ENCODE assay signal across 16 cellular contexts in genomic region chr4:108148316-108148715, GRCh38. TPM values are rescaled to one million over a fixed set of nuclear protein-coding genes. Genes with fewer than 3 reads are reported as not detected.
A peak's percentile ranks its signal among the peaks of the same experiment; 100 is the strongest.
DNase-seq lines count a peak whose midpoint lies in the region; ATAC-seq and TF ChIP-seq lines count a peak whose summit lies in the region.
"Had no signal": no experiment of that assay in that cellular context is flagged by ENCODE, and none has a peak within 500 bp of the region (broad histone marks: within the 10 kb centered on the region; RNA-seq: fewer than 3 reads in every experiment).

No MANE protein-coding gene starts in this region.

- TF ChIP-seq CTCF in heart right ventricle (IDR thresholded peaks at IDR 0.05) (no peak), HEK293 (tag by site-specific recombination; IDR thresholded peaks at IDR 0.05) (no peak)

- DNase-seq in left ventricle myocardium superior: no peak
- no peak for DNase-seq in heart right ventricle
- DNase-seq in stimulated activated naive CD8-positive, alpha-beta T cell treated with anti-CD3 and anti-CD28 coated beads, Interleukin-15, Interleukin-2, amounts not matched to agents 100 U/mL and 50 U/mL, for 24 hours: no peak
- DNase-seq in NCI-H2171 treated with DMSO at 0.1 percent for 48 hours (lab: John Stamatoyannopoulos, UW): no peak
- DNase-seq in stimulated activated naive B cell treated with anti-CD40 and anti-IgM and Interleukin-4, amounts not matched to agents 10 μg/mL and 1 μg/mL and 100 μg/mL, for 72 hours: no peak
- no peak for DNase-seq in COR-L47 (lab: John Stamatoyannopoulos, UW)
- DNase-seq: left ventricle myocardium inferior, naive B cell, NCI-H2029, psoas muscle had no signal

- no peaks in the 10 kb centered on the region for H3K36me3 ChIP-seq in heart right ventricle
- peaks cover 0 to 4% of the 10 kb centered on the region in 2 experiments; a peak in 1 of 3 replicates for H3K36me3 ChIP-seq in HEK293 (ENCODE audit: control insufficient read depth in 2 of 2, insufficient read depth in 1 of 2, low read length in 2 of 2)
- H3K36me3 ChIP-seq: left ventricle myocardium inferior had no signal

- no peaks in the 10 kb centered on the region for H3K9me3 ChIP-seq in heart right ventricle
- H3K9me3 ChIP-seq in HEK293 (ENCODE audit: control insufficient read depth, insufficient read depth, low read depth, low read length): no peaks in the 10 kb centered on the region
- H3K9me3 ChIP-seq: left ventricle myocardium inferior, psoas muscle, SJSA1 had no signal

- no peaks in the 10 kb centered on the region for H3K27me3 Mint-ChIP-seq in activated T-helper 17 cell treated with anti-CD3 and anti-CD28 coated beads, Interleukin-2, amount 50 U/mL, for 72 hours
- peaks cover 0 to 4% of the 10 kb centered on the region in 2 donors for H3K27me3 Mint-ChIP-seq in stimulated activated naive B cell treated with anti-CD40 and anti-IgM and Interleukin-4, amounts not matched to agents 10 μg/mL and 1 μg/mL and 100 μg/mL, for 72 hours

- POLR2A ChIA-PET in HEK293 (lab: Yijun Ruan, JAX): no interaction called here

- intact Hi-C loops in left ventricle myocardium superior (cut with micrococcal nuclease): no loop called here
- intact Hi-C loops in heart right ventricle (cut with DNase I): no loop called here

- CTCF ChIA-PET in HEK293 (lab: Yijun Ruan, JAX): interaction anchor here (1.1 kb wide), 1 partner anchor 130 kb away, joined by 4 read pairs; no protein-coding TSS in a partner anchor

- H3K27ac Mint-ChIP-seq in activated T-helper 17 cell treated with anti-CD3 and anti-CD28 coated beads, Interleukin-2, amount 50 U/mL, for 72 hours: peak overlapping the region; percentile 21
- H3K27ac Mint-ChIP-seq in stimulated activated naive B cell treated with anti-CD40 and anti-IgM and Interleukin-4, amounts not matched to agents 10 μg/mL and 1 μg/mL and 100 μg/mL, for 72 hours: no peak overlapping the region
- H3K27ac Mint-ChIP-seq: B cell, type B pancreatic cell had no signal

- peaks cover 0 to 5% (median 0%) of the 10 kb centered on the region in 9 donors for H3K4me1 ChIP-seq in heart right ventricle
- peaks cover 12% of the 10 kb centered on the region for H3K4me1 ChIP-seq in HEK293 (ENCODE audit: control insufficient read depth, insufficient read depth, low read length)
- H3K4me1 ChIP-seq: left ventricle myocardium inferior, psoas muscle had no signal

- ATAC-seq in left ventricle myocardium superior (peak; percentile 28), heart right ventricle (no peak)
- peak; percentile 77 for ATAC-seq in activated T-helper 17 cell treated with anti-CD3 and anti-CD28 coated beads, Interleukin-2, amount 50 U/mL, for 72 hours (replicated peaks)
- peak; percentile 75 for ATAC-seq in stimulated activated naive CD8-positive, alpha-beta T cell treated with anti-CD3 and anti-CD28 coated beads, Interleukin-15, Interleukin-2, amounts not matched to agents 100 U/mL and 50 U/mL, for 24 hours
- no peak for ATAC-seq in stimulated activated naive B cell treated with anti-CD40 and anti-IgM and Interleukin-4, amounts not matched to agents 10 μg/mL and 1 μg/mL and 100 μg/mL, for 72 hours (replicated peaks)
- ATAC-seq: psoas muscle had no signal

- H3K4me3 ChIP-seq in heart right ventricle: no peak overlapping the region
- no peak overlapping the region for H3K4me3 ChIP-seq in HEK293 (ENCODE audit: low read depth, low read length)
- H3K4me3 ChIP-seq: left ventricle myocardium inferior, psoas muscle, SJSA1 had no signal

- H3K4me3 Mint-ChIP-seq in activated T-helper 17 cell treated with anti-CD3 and anti-CD28 coated beads, Interleukin-2, amount 50 U/mL, for 72 hours: peak overlapping the region; percentile 76
- H3K4me3 Mint-ChIP-seq in stimulated activated naive B cell treated with anti-CD40 and anti-IgM and Interleukin-4, amounts not matched to agents 10 μg/mL and 1 μg/mL and 100 μg/mL, for 72 hours: no peak overlapping the region
- H3K4me3 Mint-ChIP-seq: B cell, naive B cell, type B pancreatic cell had no signal

- H3K27ac ChIP-seq in heart right ventricle (no peak overlapping the region), HEK293 (ENCODE audit: extremely low read depth, low read depth, low read length) (no peak overlapping the region)
- H3K27ac ChIP-seq: left ventricle myocardium inferior, psoas muscle, SJSA1 had no signal

- H3K36me3 Mint-ChIP-seq in activated T-helper 17 cell treated with anti-CD3 and anti-CD28 coated beads, Interleukin-2, amount 50 U/mL, for 72 hours (ENCODE audit: low read depth): peaks cover 81% of the 10 kb centered on the region
- peaks cover 3 to 6% of the 10 kb centered on the region in 2 donors for H3K36me3 Mint-ChIP-seq in stimulated activated naive B cell treated with anti-CD40 and anti-IgM and Interleukin-4, amounts not matched to agents 10 μg/mL and 1 μg/mL and 100 μg/mL, for 72 hours
- H3K36me3 Mint-ChIP-seq: naive B cell had no signal

- no peaks in the 10 kb centered on the region for H3K9me3 Mint-ChIP-seq in activated T-helper 17 cell treated with anti-CD3 and anti-CD28 coated beads, Interleukin-2, amount 50 U/mL, for 72 hours
- H3K9me3 Mint-ChIP-seq in stimulated activated naive B cell treated with anti-CD40 and anti-IgM and Interleukin-4, amounts not matched to agents 10 μg/mL and 1 μg/mL and 100 μg/mL, for 72 hours: no peaks in the 10 kb centered on the region
- H3K9me3 Mint-ChIP-seq: naive B cell had no signal

- H3K4me1 Mint-ChIP-seq in activated T-helper 17 cell treated with anti-CD3 and anti-CD28 coated beads, Interleukin-2, amount 50 U/mL, for 72 hours: peaks cover 52% of the 10 kb centered on the region
- H3K4me1 Mint-ChIP-seq in stimulated activated naive B cell treated with anti-CD40 and anti-IgM and Interleukin-4, amounts not matched to agents 10 μg/mL and 1 μg/mL and 100 μg/mL, for 72 hours: peaks cover 2 to 4% of the 10 kb centered on the region in 2 donors
- H3K4me1 Mint-ChIP-seq: B cell, naive B cell had no signal

- H3K27me3 ChIP-seq in heart right ventricle: peaks cover 0 to 8% (median 3%) of the 10 kb centered on the region in 7 donors
- H3K27me3 ChIP-seq: SJSA1 had no signal

- 79 to 86% methylated on average over 1 of the region's 1 CpG for WGBS in heart right ventricle, 2 donors

TF ChIP-seq in HEK293, 187 proteins besides CTCF, POLR2A, EP300 and RAD21 (continues in another document):
- TF ChIP-seq ZNF785 (tag by site-specific recombination; IDR thresholded peaks at IDR 0.05): no peak
- 0 out of 2 replicates have a peak, but pooled peaks have one; percentile 17 for TF ChIP-seq ZNF366 (tag by site-specific recombination; conservative IDR thresholded peaks at IDR 0.05)
- peak; percentile 88 for TF ChIP-seq SCRT2 (tag by site-specific recombination; IDR thresholded peaks at IDR 0.05)
- TF ChIP-seq ZBTB8A (tag by site-specific recombination; IDR thresholded peaks at IDR 0.05): no peak
- TF ChIP-seq ZNF292 (tag by site-specific recombination; IDR thresholded peaks at IDR 0.05; ENCODE audit: borderline replicate concordance, low read depth): no peak
- TF ChIP-seq PATZ1 (tag by site-specific recombination; IDR thresholded peaks at IDR 0.05): no peak
- no peak for TF ChIP-seq ZNF449 (tag by site-specific recombination; IDR thresholded peaks at IDR 0.05)
- TF ChIP-seq HOXD13 (CRISPR knock-in tag; IDR thresholded peaks at IDR 0.05; ENCODE audit: borderline replicate concordance): no peak
- TF ChIP-seq ELK4 (IDR thresholded peaks at IDR 0.05; ENCODE audit: borderline replicate concordance, low read depth, low read length): no peak
- no peak for TF ChIP-seq ZNF138 (tag by site-specific recombination; IDR thresholded peaks at IDR 0.05; ENCODE audit: borderline replicate concordance)
- TF ChIP-seq ZNF571 (tag by site-specific recombination; IDR thresholded peaks at IDR 0.05): no peak
- no peak for TF ChIP-seq ZNF112 (tag by site-specific recombination; IDR thresholded peaks at IDR 0.05)
- TF ChIP-seq ZIC2 (tag by site-specific recombination; IDR thresholded peaks at IDR 0.05): no peak

RNA-seq across cellular contexts. Expression of gene LEF1, which starts 20.4 kb away (rescaled TPM):
- total RNA-seq in left ventricle myocardium superior: 0.47 TPM
- total RNA-seq in heart right ventricle: 1 to 10 TPM in 4 of 10 donors, under 1 TPM in 5, not detected in 1; 0.35 to 4.6 (median 0.90) TPM
- under 1 TPM; 0.22 to 0.68 TPM for polyA plus RNA-seq in heart right ventricle
- 10 to 100 TPM; 73.4 to 93.4 TPM for total RNA-seq in activated T-helper 17 cell treated with anti-CD3 and anti-CD28 coated beads, Interleukin-2, amount 50 U/mL, for 72 hours
- total RNA-seq: dermis microvascular lymphatic vessel endothelial cell had no signal

Comparison
In these comparisons a context has a peak if more than half of its experiments do, and no peak if none do; other contexts are left out.
1. ATAC-seq: peak in left ventricle myocardium superior (single experiment), activated T-helper 17 cell treated with anti-CD3 and anti-CD28 coated beads, Interleukin-2, amount 50 U/mL, for 72 hours (single experiment) and stimulated activated naive CD8-positive, alpha-beta T cell treated with anti-CD3 and anti-CD28 coated beads, Interleukin-15, Interleukin-2, amounts not matched to agents 100 U/mL and 50 U/mL, for 24 hours (single experiment); none in heart right ventricle (0 of 8) and stimulated activated naive B cell treated with anti-CD40 and anti-IgM and Interleukin-4, amounts not matched to agents 10 μg/mL and 1 μg/mL and 100 μg/mL, for 72 hours (0 of 2).
2. RNA of gene LEF1, which starts 20.4 kb away (total RNA-seq): 73.4 to 93.4 TPM in activated T-helper 17 cell treated with anti-CD3 and anti-CD28 coated beads, Interleukin-2, amount 50 U/mL, for 72 hours; 0.35 to 4.6 TPM in heart right ventricle and 0.47 TPM in left ventricle myocardium superior (single experiment); every median in the first group is over 10 times any median in the second.